ENCODE assay signal across 37 cellular contexts in the genomic region with DNA sequence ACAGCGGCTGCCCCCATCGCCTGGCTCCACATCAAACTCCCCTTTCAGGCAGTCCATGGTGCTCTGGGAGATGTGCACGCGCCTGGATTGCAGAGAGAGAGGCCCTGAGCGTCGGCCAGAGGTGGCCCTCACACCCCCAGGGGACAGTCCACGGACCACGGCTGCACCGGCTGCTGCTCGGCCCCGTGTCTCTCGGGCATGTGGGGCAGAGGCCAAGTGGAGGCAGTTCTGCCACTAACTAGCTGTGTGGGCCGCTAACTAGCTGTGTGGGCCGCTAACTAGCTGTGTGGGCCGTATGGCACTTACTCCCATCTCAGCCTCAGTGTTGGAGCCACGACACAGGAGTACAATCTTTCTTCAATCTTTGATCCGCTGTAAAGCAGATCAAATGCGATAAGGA.
"Had no signal": no experiment of that assay in that cellular context is flagged by ENCODE, and none has a peak within 500 bp of the region (broad histone marks: within the 10 kb centered on the region; RNA-seq: fewer than 3 reads in every experiment).

No MANE protein-coding gene starts in this region.

- H3K27ac Mint-ChIP-seq: activated B cell treated with CpG ODN at 0.5 μM for 24 hours; activated CD4-positive, alpha-beta memory T cell treated with anti-CD3 and anti-CD28 coated beads for 36 hours; activated CD8-positive, alpha-beta T cell treated with anti-CD3 and anti-CD28 coated beads for 36 hours; activated naive CD8-positive, alpha-beta T cell treated with anti-CD3 and anti-CD28 coated beads for 36 hours; activated T-cell treated with anti-CD3 and anti-CD28 coated beads, Interleukin-2, amount 50 U/mL, for 72 hours; activated T-helper 17 cell treated with anti-CD3 and anti-CD28 coated beads, Interleukin-2, amount 50 U/mL, for 72 hours; T-helper 1 cell treated with Interleukin-12 subunit alpha and Interleukin-12 subunit beta and Interleukin-4 antibody, amounts not matched to agents 30 μg/mL and 1 μg/mL, for 36 hours; T-helper 2 cell treated with Interferon-gamma antibody and Interleukin-4, amounts not matched to agents 5 μg/mL and 100 μg/mL, for 36 hours had no signal

- H3K27me3 Mint-ChIP-seq: activated B cell treated with CpG ODN at 0.5 μM for 24 hours; activated CD4-positive, alpha-beta memory T cell treated with anti-CD3 and anti-CD28 coated beads for 36 hours; activated CD8-positive, alpha-beta T cell treated with anti-CD3 and anti-CD28 coated beads for 36 hours; activated naive CD8-positive, alpha-beta T cell treated with anti-CD3 and anti-CD28 coated beads for 36 hours; activated T-helper 17 cell treated with anti-CD3 and anti-CD28 coated beads, Interleukin-2, amount 50 U/mL, for 72 hours; central memory CD8-positive, alpha-beta T cell had no signal

- H3K27ac ChIP-seq: adrenal gland, body of pancreas, brain microvascular endothelial cell, breast epithelium, VCaP had no signal

- H3K4me1 Mint-ChIP-seq: activated B cell treated with CpG ODN at 0.5 μM for 24 hours; activated naive CD8-positive, alpha-beta T cell treated with anti-CD3 and anti-CD28 coated beads for 36 hours; central memory CD8-positive, alpha-beta T cell had no signal

- H3K4me3 Mint-ChIP-seq: activated B cell treated with CpG ODN at 0.5 μM for 24 hours; activated CD4-positive, alpha-beta memory T cell treated with anti-CD3 and anti-CD28 coated beads for 36 hours; activated CD8-positive, alpha-beta T cell treated with anti-CD3 and anti-CD28 coated beads for 36 hours; activated naive CD8-positive, alpha-beta T cell treated with anti-CD3 and anti-CD28 coated beads for 36 hours; activated T-cell treated with anti-CD3 and anti-CD28 coated beads, Interleukin-2, amount 50 U/mL, for 4 hours; activated T-cell treated with anti-CD3 and anti-CD28 coated beads, Interleukin-2, amount 50 U/mL, for 72 hours; activated T-helper 1 cell treated with anti-CD3 and anti-CD28 coated beads, Interleukin-12 subunit alpha, Interleukin-12 subunit beta, Interleukin-2, Interleukin-4 antibody, amounts not matched to agents 30 ng/mL and 10 ng/mL and 1 ng/mL, durations not matched to agents 14 hours and 24 hours and 36 hours; activated T-helper 17 cell treated with anti-CD3 and anti-CD28 coated beads, Interleukin-2, amount 50 U/mL, for 72 hours; central memory CD8-positive, alpha-beta T cell; T-helper 1 cell treated with Interleukin-12 subunit alpha and Interleukin-12 subunit beta and Interleukin-4 antibody, amounts not matched to agents 30 μg/mL and 1 μg/mL, for 36 hours; T-helper 2 cell treated with Interferon-gamma antibody and Interleukin-4, amounts not matched to agents 5 μg/mL and 100 μg/mL, for 36 hours had no signal

- FAIRE-seq: astrocyte, TTC549 had no signal

- H3K27me3 ChIP-seq: adrenal gland, body of pancreas, brain microvascular endothelial cell, breast epithelium had no signal

- ATAC-seq: activated CD8-positive, alpha-beta T cell treated with anti-CD3 and anti-CD28 coated beads for 36 hours; activated naive CD4-positive, alpha-beta T cell treated with anti-CD3 and anti-CD28 coated beads, Interleukin-2, amount 50 U/mL, for 72 hours; activated T-cell treated with anti-CD3 and anti-CD28 coated beads, Interleukin-2, amount 50 U/mL, for 4 hours; activated T-cell treated with anti-CD3 and anti-CD28 coated beads, Interleukin-2, amount 50 U/mL, for 72 hours; activated T-helper 17 cell treated with anti-CD3 and anti-CD28 coated beads, Interleukin-2, amount 50 U/mL, for 72 hours; body of pancreas had no signal

- DNase-seq: activated B cell treated with CpG ODN at 0.5 μM for 24 hours; activated CD4-positive, alpha-beta memory T cell treated with anti-CD3 and anti-CD28 coated beads for 36 hours; activated CD4-positive, alpha-beta T cell treated with anti-CD3 and anti-CD28 coated beads for 48 hours; activated CD4-positive, alpha-beta T cell treated with anti-CD3 and anti-CD28 coated beads, Interleukin-2, amount 50 U/mL, for 1 hour; activated CD4-positive, alpha-beta T cell treated with anti-CD3 and anti-CD28 coated beads, Interleukin-2, amount 50 U/mL, for 4 hours; activated CD4-positive, CD25-positive, alpha-beta regulatory T cell treated with anti-CD3 and anti-CD28 coated beads, Interleukin-2, amount 50 U/mL, for 72 hours; activated CD8-positive, alpha-beta memory T cell treated with anti-CD3 and anti-CD28 coated beads, Interleukin-2, amount 50 U/mL, for 4 hours; activated CD8-positive, alpha-beta T cell treated with anti-CD3 and anti-CD28 coated beads for 36 hours; activated effector memory CD4-positive, alpha-beta T cell treated with anti-CD3 and anti-CD28 coated beads, Interleukin-2, amount 50 U/mL, for 16 hours; activated gamma-delta T cell treated with Interleukin-2 at 50 U/mL for 16 hours; activated naive CD4-positive, alpha-beta T cell treated with anti-CD3 and anti-CD28 coated beads, Interleukin-2, amount 50 U/mL, for 16 hours; activated naive CD4-positive, alpha-beta T cell treated with Interleukin-2 at 50 U/mL for 16 hours; activated naive CD8-positive, alpha-beta T cell treated with anti-CD3 and anti-CD28 coated beads for 36 hours; activated T-cell treated with anti-CD3 and anti-CD28 coated beads for 4 hours; activated T-cell treated with anti-CD3 and anti-CD28 coated beads, Interleukin-2, amount 50 U/mL, for 1 hour; activated T-cell treated with anti-CD3 and anti-CD28 coated beads, Interleukin-2, amount 50 U/mL, for 4 hours; activated T-cell treated with anti-CD3 and anti-CD28 coated beads, Interleukin-2, amount 50 U/mL, for 72 hours; adrenal gland; amniotic stem cell; aorta; body of pancreas; brain microvascular endothelial cell; cerebellar nuclear complex; SW 1271; T-helper 1 cell; T-helper 2 cell; T-helper 9 cell had no signal

- H3K9me3 ChIP-seq: adrenal gland, body of pancreas, breast epithelium had no signal

- H3K36me3 ChIP-seq: adrenal gland, brain microvascular endothelial cell had no signal

- H3K4me3 ChIP-seq: adrenal gland, body of pancreas, breast epithelium had no signal

- H3K9me3 Mint-ChIP-seq: activated B cell treated with CpG ODN at 0.5 μM for 24 hours; activated CD4-positive, alpha-beta memory T cell treated with anti-CD3 and anti-CD28 coated beads for 36 hours; activated CD8-positive, alpha-beta T cell treated with anti-CD3 and anti-CD28 coated beads for 36 hours; activated naive CD4-positive, alpha-beta T cell treated with anti-CD3 and anti-CD28 coated beads, Interleukin-2, amount 50 U/mL, for 72 hours; activated naive CD8-positive, alpha-beta T cell treated with anti-CD3 and anti-CD28 coated beads for 36 hours; activated T-cell treated with anti-CD3 and anti-CD28 coated beads, Interleukin-2, amount 50 U/mL, for 4 hours; activated T-cell treated with anti-CD3 and anti-CD28 coated beads, Interleukin-2, amount 50 U/mL, for 72 hours; activated T-helper 1 cell treated with anti-CD3 and anti-CD28 coated beads, Interleukin-12 subunit alpha, Interleukin-12 subunit beta, Interleukin-2, Interleukin-4 antibody, amounts not matched to agents 30 ng/mL and 10 ng/mL and 1 ng/mL, durations not matched to agents 14 hours and 24 hours and 36 hours; activated T-helper 17 cell treated with anti-CD3 and anti-CD28 coated beads, Interleukin-2, amount 50 U/mL, for 72 hours; central memory CD8-positive, alpha-beta T cell; T-helper 1 cell treated with Interleukin-12 subunit alpha and Interleukin-12 subunit beta and Interleukin-4 antibody, amounts not matched to agents 30 μg/mL and 1 μg/mL, for 36 hours; T-helper 2 cell treated with Interferon-gamma antibody and Interleukin-4, amounts not matched to agents 5 μg/mL and 100 μg/mL, for 36 hours had no signal

- H3K4me1 ChIP-seq: adrenal gland, body of pancreas, breast epithelium had no signal
